In genomic region chr10:25112016-25112415, GRCh38 we compare ENCODE assay signal across 26 cellular contexts.
"Had no signal": no experiment of that assay in that cellular context is flagged by ENCODE, and none has a peak within 500 bp of the region (broad histone marks: within the 10 kb centered on the region; RNA-seq: fewer than 3 reads in every experiment).

No MANE protein-coding gene starts in this region.

- H3K9me3 ChIP-seq: left ventricle myocardium inferior, pancreas, prostate gland, suprapubic skin, thoracic aorta, tibial artery, upper lobe of right lung had no signal

- DNase-seq: islet precursor cell; left ventricle myocardium inferior; mesendoderm; naive thymus-derived CD4-positive, alpha-beta T cell; nucleus accumbens; pancreas; posterior cingulate gyrus; retina; right cardiac atrium; stimulated activated CD4-positive, alpha-beta T cell treated with anti-CD3 and anti-CD28 coated beads, Interleukin-12 subunit alpha, Interleukin-12 subunit beta, amount 100 ng/mL, for 4 hours; stimulated activated CD4-positive, alpha-beta T cell treated with anti-CD3 and anti-CD28 coated beads, Interleukin-15, amount 100 ng/mL, for 24 hours; stimulated activated CD4-positive, alpha-beta T cell treated with anti-CD3 and anti-CD28 coated beads, Interleukin-2, amount 100 ng/mL, for 24 hours; stimulated activated CD4-positive, alpha-beta T cell treated with anti-CD3 and anti-CD28 coated beads, Interleukin-4, amount 100 ng/mL, for 1 hour; stimulated activated naive B cell treated with anti-CD40 and anti-IgM and Interleukin-4, amounts not matched to agents 10 μg/mL and 1 μg/mL and 100 μg/mL, for 72 hours; stimulated activated naive CD8-positive, alpha-beta T cell treated with anti-CD3 and anti-CD28 coated beads, Interleukin-15, Interleukin-2, amounts not matched to agents 100 U/mL and 50 U/mL, for 24 hours; tibial artery; trophoblast cell; upper lobe of right lung had no signal

- H3K36me3 ChIP-seq: left ventricle myocardium inferior, pancreas, prostate gland, suprapubic skin, thoracic aorta, tibial artery, upper lobe of right lung had no signal

- H3K27ac ChIP-seq: hepatocyte, left ventricle myocardium inferior, pancreas, prostate gland, skin epidermis, suprapubic skin, thoracic aorta, tibial artery, upper lobe of right lung had no signal

- H3K27me3 ChIP-seq: hepatocyte, pancreas, tibial artery, upper lobe of right lung had no signal

- FAIRE-seq: pancreas had no signal

- H3K4me3 ChIP-seq: hepatocyte, left ventricle myocardium inferior, lung, pancreas, prostate gland, skin epidermis, suprapubic skin, thoracic aorta, tibial artery, upper lobe of right lung had no signal

- ATAC-seq: naive thymus-derived CD4-positive, alpha-beta T cell; natural killer cell treated with Interleukin-12 subunit alpha and Interleukin-12 subunit beta and Interleukin-15 and Interleukin-18, amount 100 ng/mL, for 72 hours; pancreas; sciatic nerve; stimulated activated naive B cell treated with anti-CD40 and anti-IgM and Interleukin-4, amounts not matched to agents 10 μg/mL and 1 μg/mL and 100 μg/mL, for 72 hours; upper lobe of right lung had no signal

- H3K4me1 ChIP-seq: pancreas, prostate gland, upper lobe of right lung had no signal
